In the genomic region with DNA sequence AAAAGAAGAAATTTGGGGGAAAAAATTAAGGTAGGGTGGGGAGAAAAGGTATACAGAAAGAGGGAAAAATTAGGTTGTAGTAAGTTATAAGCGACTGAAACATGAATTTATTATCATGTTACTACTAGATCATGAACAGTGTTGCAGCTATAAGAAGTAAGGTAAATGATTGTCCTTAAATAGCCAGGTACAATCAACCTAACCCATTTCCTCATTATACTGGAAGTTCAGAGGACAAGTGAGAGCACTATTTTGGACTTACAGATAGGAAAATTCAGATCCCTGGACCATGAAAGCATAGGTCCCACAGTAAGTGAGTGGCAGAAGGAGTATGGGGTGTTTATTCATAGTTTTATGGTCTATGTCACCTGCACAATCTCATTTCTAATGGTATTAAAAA, we compare ENCODE assay signal across 22 cellular contexts. TPM values are rescaled to one million over a fixed set of nuclear protein-coding genes. Genes with fewer than 3 reads are reported as not detected.
A peak's percentile ranks its signal among the peaks of the same experiment; 100 is the strongest.
DNase-seq lines count a peak whose midpoint lies in the region; FAIRE-seq and TF ChIP-seq lines count a peak whose summit lies in the region.
"Had no signal": no experiment of that assay in that cellular context is flagged by ENCODE, and none has a peak within 500 bp of the region (broad histone marks: within the 10 kb centered on the region; RNA-seq: fewer than 3 reads in every experiment).

No MANE protein-coding gene starts in this region.

- H3K36me3 ChIP-seq in astrocyte (ENCODE audit: insufficient read depth, low read length) (no peaks in the 10 kb centered on the region), mucosa of rectum (ENCODE audit: control insufficient read depth in 2 of 2, insufficient read depth in 2 of 2, low read length in 2 of 2) (no peaks in the 10 kb centered on the region), small intestine (ENCODE audit: control insufficient read depth in 2 of 2, insufficient read depth in 2 of 2, low read length in 2 of 2) (no peaks in the 10 kb centered on the region), A673 (ENCODE audit: insufficient read depth, low read length, poor library complexity, severe bottlenecking) (peaks cover 4% of the 10 kb centered on the region)

- POLR2A ChIA-PET in A673 (lab: Charles Lee; ENCODE audit: low non-redundant PET), result no interaction called here

- H3K4me3 ChIP-seq in astrocyte (ENCODE audit: insufficient read depth, low read depth, low read length), result no peak overlapping the region
- H3K4me3 ChIP-seq in mucosa of rectum (ENCODE audit: low read length in 2 of 2), result no peak overlapping the region
- H3K4me3 ChIP-seq in small intestine (ENCODE audit: low read depth in 1 of 2, low read length in 2 of 2), result no peak overlapping the region
- no peak overlapping the region for H3K4me3 ChIP-seq in A673 (ENCODE audit: low read depth, low read length, poor library complexity, severe bottlenecking)
- H3K4me3 ChIP-seq: A549, HAP-1 had no signal

- no peak overlapping the region for H3K27ac Mint-ChIP-seq in astrocyte (ENCODE audit: unreplicated experiment)
- H3K27ac Mint-ChIP-seq: CD4-positive, alpha-beta memory T cell; HFFc6 had no signal

- 48 to 79% (median 70%) methylated on average over 1 of the region's 1 CpG for WGBS in small intestine, 3 donors

- H3K9me3 Mint-ChIP-seq in astrocyte (ENCODE audit: unreplicated experiment), result no peaks in the 10 kb centered on the region
- H3K9me3 Mint-ChIP-seq: CD4-positive, alpha-beta memory T cell; HFFc6 had no signal

- no peak overlapping the region for H2AFZ ChIP-seq in astrocyte (ENCODE audit: low read depth, low read length)

- H3K27me3 ChIP-seq in astrocyte (ENCODE audit: insufficient read depth, low read length) (no peaks in the 10 kb centered on the region), mucosa of rectum (ENCODE audit: control insufficient read depth in 2 of 2, insufficient read depth in 2 of 2, low read length in 2 of 2) (peaks cover 3 to 10% of the 10 kb centered on the region in 2 donors), small intestine (ENCODE audit: control insufficient read depth in 2 of 2, insufficient read depth in 2 of 2, low read length in 2 of 2) (peaks cover 0 to 3% of the 10 kb centered on the region in 2 donors), A673 (replicated peaks; ENCODE audit: insufficient read depth, low read depth, low read length, poor library complexity) (peaks cover 5% of the 10 kb centered on the region)

- TF ChIP-seq CTCF in astrocyte (IDR thresholded peaks at IDR 0.05; ENCODE audit: insufficient read depth, low read depth, low read length) (no peak), A673 (conservative IDR thresholded peaks at IDR 0.05; ENCODE audit: low read depth, low read length) (no peak)

- DNase-seq in astrocyte (ENCODE audit: low read depth) (no peak), small intestine (peak; percentile 8), NCI-H2227 treated with DMSO at 0.1 percent for 48 hours (lab: John Stamatoyannopoulos, UW) (no peak), A673 (ENCODE audit: low spot score) (no peak), mucosa of gallbladder (ENCODE audit: low spot score) (no peak)
- DNase-seq: 8988T; C1 segment of cervical spinal cord; Calu3; CD4-positive, alpha-beta memory T cell; COR-L47; DMS53; DMS79 treated with DMSO at 0.1 percent for 48 hours; GF-D8; GOT3; HFFc6 had no signal

- no peaks in the 10 kb centered on the region for H3K9me3 ChIP-seq in astrocyte (ENCODE audit: insufficient read depth, low read depth, low read length)
- H3K9me3 ChIP-seq in mucosa of rectum (ENCODE audit: control insufficient read depth in 2 of 2, low read length in 2 of 2), result no peaks in the 10 kb centered on the region
- H3K9me3 ChIP-seq in small intestine (ENCODE audit: control insufficient read depth, low read depth), result no peaks in the 10 kb centered on the region
- H3K9me3 ChIP-seq in A673 (ENCODE audit: low read depth, low read length, poor library complexity, severe bottlenecking), result no peaks in the 10 kb centered on the region
- H3K9me3 ChIP-seq: A549, HAP-1 had no signal

- FAIRE-seq in astrocyte (lab: Jason Lieb, UNC) (peak; percentile 20), small intestine (lab: Jason Lieb, UNC) (no peak)
- FAIRE-seq: GM12891, H54 had no signal

- H3K27ac ChIP-seq in astrocyte (ENCODE audit: low read depth, low read length) (no peak overlapping the region), mucosa of rectum (ENCODE audit: low read depth in 2 of 2, low read length in 2 of 2) (peak overlapping the region; percentile 4 to 48), small intestine (ENCODE audit: low read depth in 1 of 2, low read length in 1 of 2) (no peak overlapping the region), A673 (ENCODE audit: low read depth, low read length, poor library complexity, severe bottlenecking) (no peak overlapping the region)
- H3K27ac ChIP-seq: A549 had no signal

- H3K9ac ChIP-seq in astrocyte (ENCODE audit: low read length) (no peak overlapping the region), mucosa of rectum (ENCODE audit: low read depth in 1 of 2, low read length in 2 of 2) (no peak overlapping the region)

- H3K4me1 ChIP-seq in astrocyte (ENCODE audit: insufficient read depth, low read length), result no peaks in the 10 kb centered on the region
- H3K4me1 ChIP-seq in mucosa of rectum (ENCODE audit: control insufficient read depth in 2 of 2, insufficient read depth in 2 of 2, low read length in 2 of 2), result no peaks in the 10 kb centered on the region
- no peaks in the 10 kb centered on the region for H3K4me1 ChIP-seq in small intestine (ENCODE audit: control insufficient read depth in 2 of 2, insufficient read depth in 1 of 2, low read depth in 1 of 2, low read length in 1 of 2)
- H3K4me1 ChIP-seq in A673 (ENCODE audit: insufficient read depth, low read length, poor library complexity, severe bottlenecking), result peaks cover 12% of the 10 kb centered on the region

- no peaks in the 10 kb centered on the region for H3K4me1 Mint-ChIP-seq in astrocyte (ENCODE audit: low read depth, unreplicated experiment)

- CTCF ChIA-PET in A673 (lab: Charles Lee), result no interaction called here

- no peak overlapping the region for H3K4me2 ChIP-seq in astrocyte (ENCODE audit: low read length)
- H3K4me2 ChIP-seq: A549 had no signal

- no peaks in the 10 kb centered on the region for H3K79me2 ChIP-seq in astrocyte (ENCODE audit: insufficient read depth, low read length)

- no peaks in the 10 kb centered on the region for H3K27me3 Mint-ChIP-seq in astrocyte (ENCODE audit: low read depth, unreplicated experiment)

- no peaks in the 10 kb centered on the region for H4K20me1 ChIP-seq in astrocyte (ENCODE audit: insufficient read depth, low read length)

- BruUV-seq in A673 (replicated peaks; lab: Mats Ljungman, UMichigan), result no TSS peak

- H3K36me3 Mint-ChIP-seq in astrocyte (ENCODE audit: low read depth, unreplicated experiment), result no peaks in the 10 kb centered on the region
- H3K36me3 Mint-ChIP-seq: CD4-positive, alpha-beta memory T cell had no signal

- intact Hi-C loops in A673 (cut with micrococcal nuclease; ENCODE audit: unreplicated experiment), result no loop called here

- H3K4me3 Mint-ChIP-seq in astrocyte (ENCODE audit: unreplicated experiment), result no peak overlapping the region
- H3K4me3 Mint-ChIP-seq: CD4-positive, alpha-beta memory T cell; HFFc6 had no signal

RNA-seq across cellular contexts. Expression of gene PIR, which starts 23.5 kb away (rescaled TPM):
- total RNA-seq in astrocyte, result 5.0 and 5.5 TPM in 2 replicates
- polyA plus RNA-seq in small intestine, result 10 to 100 TPM in 2 of 3 donors, 1 to 10 TPM in 1; 9.7 to 13.4 (median 12.8) TPM
- 58.0 and 74.2 TPM in 2 replicates for total RNA-seq in A673 (2021)
- 25.1 TPM for total RNA-seq in mucosa of gallbladder
- polyA plus RNA-seq: CD4-positive, alpha-beta memory T cell had no signal

RNA-seq across cellular contexts. Expression of gene BMX, which starts 31.0 kb away (rescaled TPM):
- not detected in 2 replicates for total RNA-seq in astrocyte
- polyA plus RNA-seq in small intestine, result 1 to 10 TPM; 4.6 to 8.6 (median 6.5) TPM
- total RNA-seq in A673 (2021), result not detected in 2 replicates
- total RNA-seq in mucosa of gallbladder, result 3.7 TPM
- total RNA-seq: Calu3; CD4-positive, alpha-beta memory T cell; G401; HFFc6 had no signal
- polyA plus RNA-seq: A549; BJ; CD4-positive, alpha-beta memory T cell had no signal

Comparison
In these comparisons a context has a peak if more than half of its experiments do, and no peak if none do; other contexts are left out.
1. H3K27ac ChIP-seq: peak in mucosa of rectum (2 of 2); none in astrocyte (single experiment), small intestine (0 of 2) and A673 (single experiment).